23 cellular contexts compared by ENCODE assay signal in the genomic region with DNA sequence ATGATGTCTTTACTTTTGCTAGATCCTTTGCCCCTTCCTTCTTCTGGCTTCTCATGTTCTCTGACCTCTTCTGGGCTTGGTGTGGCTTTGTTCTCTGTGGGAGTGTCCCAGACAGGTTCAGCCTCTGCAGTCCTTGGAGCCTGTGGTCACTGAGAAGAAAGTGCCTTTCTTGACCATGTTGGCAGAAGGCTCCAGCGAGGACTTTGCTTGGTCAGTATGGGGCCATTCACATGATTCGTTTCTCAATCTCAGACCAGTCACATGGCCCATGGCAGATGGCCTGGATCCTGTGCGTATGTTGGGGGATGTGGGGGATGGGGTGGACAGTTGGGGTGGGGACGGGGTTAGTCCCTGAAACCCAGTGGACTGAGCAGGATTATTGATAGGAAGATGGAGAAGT.
"Had no signal": no experiment of that assay in that cellular context is flagged by ENCODE, and none has a peak within 500 bp of the region (broad histone marks: within the 10 kb centered on the region; RNA-seq: fewer than 3 reads in every experiment).

No MANE protein-coding gene starts in this region.

- H3K9me3 ChIP-seq: body of pancreas, left ventricle myocardium inferior, neutrophil, ovary, testis had no signal

- H3K27me3 ChIP-seq: body of pancreas, foreskin keratinocyte, neutrophil, ovary, testis had no signal

- H3K27ac ChIP-seq: body of pancreas, foreskin keratinocyte, neutrophil, ovary, testis had no signal

- ATAC-seq: body of pancreas, foreskin keratinocyte, natural killer cell, right cardiac atrium had no signal

- H3K4me3 ChIP-seq: body of pancreas, left ventricle myocardium inferior, ovary, skin epidermis, testis had no signal

- H3K4me1 ChIP-seq: body of pancreas, foreskin keratinocyte, testis had no signal

- H3K36me3 ChIP-seq: ovary had no signal

- DNase-seq: activated B cell treated with CpG ODN at 0.5 μM for 24 hours; activated CD4-positive, alpha-beta memory T cell treated with anti-CD3 and anti-CD28 coated beads for 36 hours; activated CD4-positive, alpha-beta T cell treated with anti-CD3 and anti-CD28 coated beads for 4 hours; activated effector memory CD4-positive, alpha-beta T cell treated with anti-CD3 and anti-CD28 coated beads, Interleukin-2, amount 50 U/mL, for 16 hours; activated naive CD4-positive, alpha-beta T cell treated with anti-CD3 and anti-CD28 coated beads, Interleukin-2, amount 10 ng/mL, durations not matched to agents 7 days and 5 days; amygdala; body of pancreas; effector CD8-positive, alpha-beta T cell; erythroblast; foreskin keratinocyte; head of caudate nucleus; hypothalamus; left ventricle myocardium inferior; midbrain; natural killer cell; ovary; right cardiac atrium; stimulated activated CD4-positive, alpha-beta T cell treated with anti-CD3 and anti-CD28 coated beads, Interleukin-1b, Interleukin-23, amount 100 ng/mL, for 48 hours; T-helper 1 cell; testis; trophoblast cell had no signal
